10 cellular contexts compared by ENCODE assay signal in the genomic region with DNA sequence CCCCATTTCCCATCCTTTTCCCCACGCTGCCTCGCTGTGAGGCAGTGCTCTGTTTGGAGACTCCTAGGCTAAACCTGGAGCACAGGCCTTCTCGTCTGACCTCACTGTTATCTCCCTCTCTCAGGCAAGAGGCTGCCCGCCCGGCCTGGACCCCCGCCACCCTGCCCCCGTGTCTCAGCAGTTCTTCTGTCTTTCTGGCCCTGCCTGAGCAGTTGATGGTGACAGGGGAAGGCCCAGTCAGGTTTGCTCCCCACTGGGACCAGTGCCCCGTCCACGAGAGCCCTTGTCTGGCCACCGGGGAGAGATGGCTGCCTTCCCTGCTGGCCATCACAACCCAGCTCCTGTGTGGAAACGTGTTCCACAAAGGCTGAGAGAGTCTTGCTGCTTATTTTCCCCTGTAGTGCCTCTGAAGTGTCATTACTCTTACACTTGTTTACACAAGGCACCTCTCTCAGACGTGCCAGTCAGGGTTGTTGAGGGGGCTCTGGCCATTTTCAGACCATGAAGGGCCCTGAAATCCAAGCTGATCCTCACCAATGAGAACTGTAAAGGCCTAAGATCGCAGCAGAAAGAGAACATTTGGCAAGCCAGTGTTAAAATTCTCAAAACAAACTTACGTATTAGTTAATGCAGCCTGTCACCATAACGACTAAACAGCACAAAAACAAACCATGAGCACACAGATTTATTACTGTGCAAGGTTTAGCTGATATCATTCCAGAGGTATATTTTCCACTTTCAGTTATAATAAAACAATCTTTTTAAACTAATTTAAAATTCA.
DNase-seq lines count a peak whose midpoint lies in the region; ATAC-seq and TF ChIP-seq lines count a peak whose summit lies in the region.
"Had no signal": no experiment of that assay in that cellular context is flagged by ENCODE, and none has a peak within 500 bp of the region (broad histone marks: within the 10 kb centered on the region; RNA-seq: fewer than 3 reads in every experiment).

No MANE protein-coding gene starts in this region.

- no peaks in the 10 kb centered on the region for H3K27me3 ChIP-seq in mucosa of stomach (ENCODE audit: control insufficient read depth, insufficient read depth, low read length)
- no peaks in the 10 kb centered on the region for H3K27me3 ChIP-seq in transverse colon

- WGBS in transverse colon (ENCODE audit: low coverage in 1 of 2), 2 donors: 37 to 43% methylated on average over 5 to 15 of the region's 15 CpGs

- H3K4me1 ChIP-seq in mucosa of stomach (ENCODE audit: control insufficient read depth, insufficient read depth, low read length) (peaks cover 3% of the 10 kb centered on the region), transverse colon (peaks cover 8 to 21% (median 12%) of the 10 kb centered on the region in 4 donors)

- intact Hi-C loops in transverse colon (cut with DNase I; ENCODE audit: low total_unique reads): no loop called here

- H3K27me3 Mint-ChIP-seq in stimulated activated memory B cell treated with anti-CD40 and anti-IgM and Interleukin-4, amounts not matched to agents 10 μg/mL and 1 μg/mL and 100 μg/mL, for 72 hours: peaks cover 56% of the 10 kb centered on the region

- H3K36me3 ChIP-seq in mucosa of stomach (ENCODE audit: control insufficient read depth, insufficient read depth, low read length) (no peaks in the 10 kb centered on the region), transverse colon (no peaks in the 10 kb centered on the region)

- H3K9me3 Mint-ChIP-seq in stimulated activated memory B cell treated with anti-CD40 and anti-IgM and Interleukin-4, amounts not matched to agents 10 μg/mL and 1 μg/mL and 100 μg/mL, for 72 hours: peaks cover 3% of the 10 kb centered on the region

- DNase-seq in NCI-H748 (lab: John Stamatoyannopoulos, UW; ENCODE audit: unreplicated experiment): peak; percentile 10
- no peak for DNase-seq in NCI-H748 treated with DMSO at 0.1 percent for 48 hours (lab: John Stamatoyannopoulos, UW)
- DNase-seq in fibroblast of mammary gland (ENCODE audit: low read depth): peak; percentile 11
- no peak for DNase-seq in transverse colon
- no peak for DNase-seq in NCI-H510A treated with DMSO at 0.1 percent for 48 hours (lab: John Stamatoyannopoulos, UW)
- DNase-seq: NCI-H2107 had no signal

- no peak overlapping the region for H3K27ac Mint-ChIP-seq in stimulated activated memory B cell treated with anti-CD40 and anti-IgM and Interleukin-4, amounts not matched to agents 10 μg/mL and 1 μg/mL and 100 μg/mL, for 72 hours

- peaks cover 8% of the 10 kb centered on the region for H3K4me1 Mint-ChIP-seq in stimulated activated memory B cell treated with anti-CD40 and anti-IgM and Interleukin-4, amounts not matched to agents 10 μg/mL and 1 μg/mL and 100 μg/mL, for 72 hours

- no peaks in the 10 kb centered on the region for H3K9me3 ChIP-seq in mucosa of stomach (ENCODE audit: control insufficient read depth, low read length)
- H3K9me3 ChIP-seq in transverse colon: no peaks in the 10 kb centered on the region
- H3K9me3 ChIP-seq: A549 had no signal

- no peak for ATAC-seq in GM21423 (IDR thresholded peaks at IDR 0.05; ENCODE audit: unreplicated experiment)
- ATAC-seq in stimulated activated memory B cell treated with anti-CD40 and anti-IgM and Interleukin-4, amounts not matched to agents 10 μg/mL and 1 μg/mL and 100 μg/mL, for 72 hours: no peak

- TF ChIP-seq CTCF in fibroblast of mammary gland (conservative IDR thresholded peaks at IDR 0.05; ENCODE audit: control insufficient read depth, insufficient read depth, low read depth, low read length) (no peak), transverse colon (IDR thresholded peaks at IDR 0.05) (no peak)

- no peak overlapping the region for H3K4me3 Mint-ChIP-seq in stimulated activated memory B cell treated with anti-CD40 and anti-IgM and Interleukin-4, amounts not matched to agents 10 μg/mL and 1 μg/mL and 100 μg/mL, for 72 hours

- no peak for TF ChIP-seq EP300 in transverse colon (IDR thresholded peaks at IDR 0.05; ENCODE audit: low read depth)

- no peak for TF ChIP-seq POLR2A in transverse colon (IDR thresholded peaks at IDR 0.05)

- peak overlapping the region; percentile 82 to 94 (median 84) for H3K27ac ChIP-seq in transverse colon
- H3K27ac ChIP-seq: A549 had no signal

- H3K36me3 Mint-ChIP-seq in stimulated activated memory B cell treated with anti-CD40 and anti-IgM and Interleukin-4, amounts not matched to agents 10 μg/mL and 1 μg/mL and 100 μg/mL, for 72 hours: no peaks in the 10 kb centered on the region

- H3K9ac ChIP-seq in mucosa of stomach (ENCODE audit: low read length): peak overlapping the region; percentile 23

- no peak overlapping the region for H3K4me3 ChIP-seq in fibroblast of mammary gland (ENCODE audit: control insufficient read depth, low read depth, low read length)
- H3K4me3 ChIP-seq in mucosa of stomach (ENCODE audit: low read length): no peak overlapping the region
- H3K4me3 ChIP-seq in transverse colon: no peak overlapping the region
- H3K4me3 ChIP-seq: A549 had no signal

- in situ Hi-C loops in transverse colon (cut with MboI; ENCODE audit: low pct_ligation_motif_present in 1 of 4, low pct_unique_long_range_greater_than_20kb in 1 of 4, low sequenced_read_pairs in 3 of 4): no loop called here

Comparison
In these comparisons a context has a peak if more than half of its experiments do, and no peak if none do; other contexts are left out.
1. DNase-seq: peak in NCI-H748 (single experiment) and fibroblast of mammary gland (single experiment); none in NCI-H748 treated with DMSO at 0.1 percent for 48 hours (single experiment), transverse colon (single experiment) and NCI-H510A treated with DMSO at 0.1 percent for 48 hours (single experiment).